ENCODE assay signal across 16 cellular contexts in the genomic region with DNA sequence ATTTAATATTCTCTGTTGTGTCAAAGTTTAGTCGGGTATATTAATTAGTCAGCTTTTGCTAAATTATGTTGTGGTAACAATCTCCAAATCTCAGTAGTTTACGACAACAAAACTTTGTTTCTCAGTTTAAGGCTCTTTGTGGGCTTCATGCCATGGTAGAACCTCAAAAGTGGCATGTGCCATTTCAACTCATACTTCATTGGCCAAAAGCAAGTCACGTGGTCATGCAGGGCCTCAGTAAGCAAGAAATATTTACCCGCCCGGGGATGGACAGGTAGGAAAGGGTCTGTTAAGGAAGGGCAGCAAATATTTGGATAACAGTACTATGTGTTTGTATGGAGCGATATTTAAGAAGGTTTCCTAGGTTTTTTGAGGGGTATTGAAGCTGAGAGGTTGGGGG. TPM values are rescaled to one million over a fixed set of nuclear protein-coding genes. Genes with fewer than 3 reads are reported as not detected.
DNase-seq lines count a peak whose midpoint lies in the region; ATAC-seq and TF ChIP-seq lines count a peak whose summit lies in the region.
"Had no signal": no experiment of that assay in that cellular context is flagged by ENCODE, and none has a peak within 500 bp of the region (broad histone marks: within the 10 kb centered on the region; RNA-seq: fewer than 3 reads in every experiment).

No MANE protein-coding gene starts in this region.

- no peak for ATAC-seq in WTC11
- ATAC-seq: HepG2 had no signal

- H3K27me3 ChIP-seq in mesenchymal stem cell (ENCODE audit: control insufficient read depth in 1 of 2, insufficient read depth in 1 of 2, low read length in 2 of 2), result no peaks in the 10 kb centered on the region

- H3K4me2 ChIP-seq in mesenchymal stem cell (ENCODE audit: low read length, poor library complexity, severe bottlenecking), result no peak overlapping the region

- 89% methylated on average over 6 of the region's 6 CpGs for WGBS in mesenchymal stem cell

- peak overlapping the region; percentile 61 for H2AK5ac ChIP-seq in mesenchymal stem cell (ENCODE audit: low read length, severe bottlenecking)

- H3K4me3 ChIP-seq in mesenchymal stem cell (ENCODE audit: insufficient read depth in 1 of 2, low read depth in 1 of 2, low read length in 2 of 2), result no peak overlapping the region

- intact Hi-C loops in posterior vena cava (cut with DNase I), result no loop called here

- H3K23ac ChIP-seq in mesenchymal stem cell (ENCODE audit: low read length in 2 of 2), result no peak overlapping the region

- H3K79me1 ChIP-seq in mesenchymal stem cell (replicated peaks; ENCODE audit: low read length, poor library complexity, severe bottlenecking), result peaks cover 9% of the 10 kb centered on the region

- H2BK120ac ChIP-seq in mesenchymal stem cell (ENCODE audit: low read depth, low read length), result no peak overlapping the region

- POLR2A ChIA-PET in HEK293T (lab: Yijun Ruan, JAX), result no interaction called here
- POLR2A ChIA-PET in WTC11 (lab: Charles Lee), result no interaction called here

- H2BK12ac ChIP-seq in mesenchymal stem cell (ENCODE audit: low read length in 2 of 2), result no peak overlapping the region

- no peak overlapping the region for H4K91ac ChIP-seq in mesenchymal stem cell (ENCODE audit: low read length)

- no peak overlapping the region for H3K18ac ChIP-seq in mesenchymal stem cell (ENCODE audit: low read depth in 1 of 2, low read length in 2 of 2)

- H3K27ac Mint-ChIP-seq in WTC11 (peak overlapping the region; percentile 96), type B pancreatic cell (peak overlapping the region; percentile 30)
- H3K27ac Mint-ChIP-seq: B cell; CD4-positive, alpha-beta T cell had no signal

- no peak overlapping the region for H3K4me3 Mint-ChIP-seq in WTC11
- H3K4me3 Mint-ChIP-seq in type B pancreatic cell, result no peak overlapping the region
- H3K4me3 Mint-ChIP-seq: B cell; CD4-positive, alpha-beta T cell had no signal

- CTCF ChIA-PET in HEK293T (lab: Yijun Ruan, JAX), result no interaction called here
- CTCF ChIA-PET in WTC11 (lab: Charles Lee), result interaction anchor here (1.1 kb wide), 1 partner anchor 75 kb away, joined by 4 read pairs; no protein-coding TSS in a partner anchor

- H3K36me3 ChIP-seq in mesenchymal stem cell (ENCODE audit: control insufficient read depth in 1 of 2, insufficient read depth in 2 of 2, low read depth in 1 of 2, low read length in 2 of 2), result no peaks in the 10 kb centered on the region

- H3K4me1 Mint-ChIP-seq in WTC11 (peaks cover 61% of the 10 kb centered on the region), type B pancreatic cell (ENCODE audit: unreplicated experiment) (peaks cover 45% of the 10 kb centered on the region)
- H3K4me1 Mint-ChIP-seq: B cell had no signal

- no peak overlapping the region for H2AFZ ChIP-seq in mesenchymal stem cell (ENCODE audit: low read depth, low read length)

- TF ChIP-seq CTCF in WTC11 (IDR thresholded peaks at IDR 0.05) (no peak), type B pancreatic cell (conservative IDR thresholded peaks at IDR 0.05) (no peak)

- no peak overlapping the region for H3K14ac ChIP-seq in mesenchymal stem cell (ENCODE audit: low read length in 2 of 2)

- H3K4ac ChIP-seq in mesenchymal stem cell (ENCODE audit: low read depth in 1 of 2, low read length in 2 of 2), result no peak overlapping the region

- DNase-seq in HEK293T (ENCODE audit: extremely low spot score) (no peak), WTC11 (ENCODE audit: low spot score) (no peak), mesenchymal stem cell (no peak), type B pancreatic cell (ENCODE audit: extremely low spot score, unreplicated experiment) (no peak), posterior vena cava (ENCODE audit: low spot score) (no peak), NCI-H1417 treated with DMSO at 0.1 percent for 48 hours (lab: John Stamatoyannopoulos, UW) (no peak), anterior cingulate cortex (lab: John Stamatoyannopoulos, UW) (no peak)
- DNase-seq: C1 segment of cervical spinal cord; CD4-positive, alpha-beta T cell; DMS153; DMS79 treated with DMSO at 0.1 percent for 48 hours; EL; GOT3; HCEC 1CT had no signal

- H3K36me3 Mint-ChIP-seq in WTC11 (peaks cover 3% of the 10 kb centered on the region), type B pancreatic cell (peaks cover 22% of the 10 kb centered on the region)

- no peak overlapping the region for H3K27ac ChIP-seq in mesenchymal stem cell (ENCODE audit: low read length, poor library complexity, severe bottlenecking)

- H2BK15ac ChIP-seq in mesenchymal stem cell (ENCODE audit: low read depth, poor library complexity, severe bottlenecking), result no peak overlapping the region

- H3K27me3 Mint-ChIP-seq in WTC11 (ENCODE audit: low read depth) (no peaks in the 10 kb centered on the region), type B pancreatic cell (no peaks in the 10 kb centered on the region)
- H3K27me3 Mint-ChIP-seq: CD4-positive, alpha-beta T cell had no signal

- H3K9me3 ChIP-seq in mesenchymal stem cell (ENCODE audit: control insufficient read depth, low read length), result no peaks in the 10 kb centered on the region

- peaks cover 4% of the 10 kb centered on the region for H3K4me1 ChIP-seq in mesenchymal stem cell (ENCODE audit: control insufficient read depth, insufficient read depth, low read depth, low read length)

- H2BK5ac ChIP-seq in mesenchymal stem cell (ENCODE audit: low read depth, low read length, poor library complexity, severe bottlenecking), result peak overlapping the region; percentile 23

- H4K8ac ChIP-seq in mesenchymal stem cell (ENCODE audit: low read length), result peak overlapping the region; percentile 23

- H3K9ac ChIP-seq in mesenchymal stem cell (ENCODE audit: low read length), result no peak overlapping the region

- H3K9me3 Mint-ChIP-seq in WTC11 (peaks cover 5% of the 10 kb centered on the region; the same call in 1 of the 2 replicates), type B pancreatic cell (peaks cover 5% of the 10 kb centered on the region)
- H3K9me3 Mint-ChIP-seq: CD4-positive, alpha-beta T cell had no signal

TF ChIP-seq in HEK293T, 16 proteins besides CTCF, POLR2A, EP300 and RAD21:
- TF ChIP-seq TARDBP (IDR thresholded peaks at IDR 0.05), result no peak
- no peak for TF ChIP-seq ELF4 (IDR thresholded peaks at IDR 0.05)
- no peak for TF ChIP-seq FOXM1 (IDR thresholded peaks at IDR 0.05; ENCODE audit: borderline replicate concordance)
- no peak for TF ChIP-seq ARNT (IDR thresholded peaks at IDR 0.05)
- TF ChIP-seq FOXK2 (IDR thresholded peaks at IDR 0.05), result no peak
- TF ChIP-seq ZNF384 (IDR thresholded peaks at IDR 0.05), result no peak
- peak; percentile 24 for TF ChIP-seq L3MBTL2 (conservative IDR thresholded peaks at IDR 0.05)
- TF ChIP-seq NFRKB (IDR thresholded peaks at IDR 0.05), result no peak
TF ChIP-seq in HEK293T: peak in this region for 1.

TF ChIP-seq in WTC11, 78 proteins besides CTCF, POLR2A, EP300 and RAD21:
- TF ChIP-seq ZNF121 (CRISPR knock-in tag; IDR thresholded peaks at IDR 0.05) (no peak), NFE2L1 (CRISPR knock-in tag; IDR thresholded peaks at IDR 0.05) (no peak), CREB1 (CRISPR knock-in tag; IDR thresholded peaks at IDR 0.05) (no peak), ZNF232 (CRISPR knock-in tag; IDR thresholded peaks at IDR 0.05) (no peak), HMGA2 (CRISPR knock-in tag; IDR thresholded peaks at IDR 0.05) (no peak)
- TF ChIP-seq, protein P1, sequence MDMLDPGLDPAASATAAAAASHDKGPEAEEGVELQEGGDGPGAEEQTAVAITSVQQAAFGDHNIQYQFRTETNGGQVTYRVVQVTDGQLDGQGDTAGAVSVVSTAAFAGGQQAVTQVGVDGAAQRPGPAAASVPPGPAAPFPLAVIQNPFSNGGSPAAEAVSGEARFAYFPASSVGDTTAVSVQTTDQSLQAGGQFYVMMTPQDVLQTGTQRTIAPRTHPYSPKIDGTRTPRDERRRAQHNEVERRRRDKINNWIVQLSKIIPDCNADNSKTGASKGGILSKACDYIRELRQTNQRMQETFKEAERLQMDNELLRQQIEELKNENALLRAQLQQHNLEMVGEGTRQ (CRISPR knock-in tag; IDR thresholded peaks at IDR 0.05), result no peak
- TF ChIP-seq, protein P2, sequence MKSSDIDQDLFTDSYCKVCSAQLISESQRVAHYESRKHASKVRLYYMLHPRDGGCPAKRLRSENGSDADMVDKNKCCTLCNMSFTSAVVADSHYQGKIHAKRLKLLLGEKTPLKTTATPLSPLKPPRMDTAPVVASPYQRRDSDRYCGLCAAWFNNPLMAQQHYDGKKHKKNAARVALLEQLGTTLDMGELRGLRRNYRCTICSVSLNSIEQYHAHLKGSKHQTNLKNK (CRISPR knock-in tag; IDR thresholded peaks at IDR 0.05), result no peak
- TF ChIP-seq, protein P3, sequence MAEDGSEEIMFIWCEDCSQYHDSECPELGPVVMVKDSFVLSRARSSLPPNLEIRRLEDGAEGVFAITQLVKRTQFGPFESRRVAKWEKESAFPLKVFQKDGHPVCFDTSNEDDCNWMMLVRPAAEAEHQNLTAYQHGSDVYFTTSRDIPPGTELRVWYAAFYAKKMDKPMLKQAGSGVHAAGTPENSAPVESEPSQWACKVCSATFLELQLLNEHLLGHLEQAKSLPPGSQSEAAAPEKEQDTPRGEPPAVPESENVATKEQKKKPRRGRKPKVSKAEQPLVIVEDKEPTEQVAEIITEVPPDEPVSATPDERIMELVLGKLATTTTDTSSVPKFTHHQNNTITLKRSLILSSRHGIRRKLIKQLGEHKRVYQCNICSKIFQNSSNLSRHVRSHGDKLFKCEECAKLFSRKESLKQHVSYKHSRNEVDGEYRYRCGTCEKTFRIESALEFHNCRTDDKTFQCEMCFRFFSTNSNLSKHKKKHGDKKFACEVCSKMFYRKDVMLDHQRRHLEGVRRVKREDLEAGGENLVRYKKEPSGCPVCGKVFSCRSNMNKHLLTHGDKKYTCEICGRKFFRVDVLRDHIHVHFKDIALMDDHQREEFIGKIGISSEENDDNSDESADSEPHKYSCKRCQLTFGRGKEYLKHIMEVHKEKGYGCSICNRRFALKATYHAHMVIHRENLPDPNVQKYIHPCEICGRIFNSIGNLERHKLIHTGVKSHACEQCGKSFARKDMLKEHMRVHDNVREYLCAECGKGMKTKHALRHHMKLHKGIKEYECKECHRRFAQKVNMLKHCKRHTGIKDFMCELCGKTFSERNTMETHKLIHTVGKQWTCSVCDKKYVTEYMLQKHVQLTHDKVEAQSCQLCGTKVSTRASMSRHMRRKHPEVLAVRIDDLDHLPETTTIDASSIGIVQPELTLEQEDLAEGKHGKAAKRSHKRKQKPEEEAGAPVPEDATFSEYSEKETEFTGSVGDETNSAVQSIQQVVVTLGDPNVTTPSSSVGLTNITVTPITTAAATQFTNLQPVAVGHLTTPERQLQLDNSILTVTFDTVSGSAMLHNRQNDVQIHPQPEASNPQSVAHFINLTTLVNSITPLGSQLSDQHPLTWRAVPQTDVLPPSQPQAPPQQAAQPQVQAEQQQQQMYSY (CRISPR knock-in tag; IDR thresholded peaks at IDR 0.05), result no peak
TF ChIP-seq in WTC11: peak in this region for 0.

RNA-seq across cellular contexts. Expression of a gene that starts 38.6 kb away (rescaled TPM):
- total RNA-seq in WTC11 (2021), result 66.0 to 79.4 TPM (median 69.6 TPM) in 3 replicates
- polyA plus RNA-seq in mesenchymal stem cell (2013, experiment 1 of 2), result 32.0 TPM
- polyA plus RNA-seq in mesenchymal stem cell (2013, experiment 2 of 2), result 30.6 TPM
- total RNA-seq in type B pancreatic cell (ENCODE audit: low replicate concordance), result 44.7 and 89.1 TPM in 2 replicates
- total RNA-seq in posterior vena cava, result 10 to 100 TPM; 60.9 to 73.0 TPM

RNA-seq across cellular contexts. Expression of a gene that starts 39.3 kb away (rescaled TPM):
- total RNA-seq in WTC11 (2021) (21.9 to 31.8 TPM (median 24.7 TPM) in 3 replicates), type B pancreatic cell (ENCODE audit: low replicate concordance) (36.8 and 50.4 TPM in 2 replicates), posterior vena cava (10 to 100 TPM; 38.7 to 40.4 TPM)
- 34.0 TPM for polyA plus RNA-seq in mesenchymal stem cell (2013, experiment 1 of 2)
- polyA plus RNA-seq in mesenchymal stem cell (2013, experiment 2 of 2), result 33.9 TPM
